1 cellular context compared by ENCODE assay signal in genomic region chr5:98839469-98840383, GRCh38.
TF ChIP-seq lines count a peak whose summit lies in the region.

No MANE protein-coding gene starts in this region.

TF ChIP-seq in SK-N-SH, 30 proteins besides CTCF, POLR2A, EP300 and RAD21 (continued from another document):
- TF ChIP-seq FOXM1 (IDR thresholded peaks at IDR 0.05; ENCODE audit: low read depth) (no peak), EZH2phosphoT487 (IDR thresholded peaks at IDR 0.05; ENCODE audit: borderline replicate concordance, low read depth) (no peak), RXRA (IDR thresholded peaks at IDR 0.05; ENCODE audit: borderline replicate concordance, low read depth) (no peak), MXI1 (IDR thresholded peaks at IDR 0.05; ENCODE audit: low read depth, low read length) (no peak)
